ENCODE assay signal across 17 cellular contexts in the genomic region with DNA sequence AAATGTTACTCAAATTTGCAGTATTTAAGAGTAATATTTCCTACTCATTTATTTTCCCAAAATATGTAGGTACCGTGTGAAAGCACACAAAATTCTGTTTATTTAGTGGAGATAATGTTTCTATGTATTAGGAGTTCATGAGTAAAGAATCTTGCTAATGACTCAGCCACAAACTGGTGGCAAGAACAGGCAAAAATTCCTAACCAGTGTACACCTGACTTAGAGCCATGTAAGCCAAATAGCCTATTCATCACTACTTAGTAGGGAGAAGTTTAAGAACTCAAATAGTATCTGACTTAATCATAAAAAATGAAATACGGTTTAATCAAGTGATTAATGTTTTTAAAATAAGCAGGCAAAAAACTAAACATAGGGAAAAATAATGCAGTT.
A peak's percentile ranks its signal among the peaks of the same experiment; 100 is the strongest.
DNase-seq lines count a peak whose midpoint lies in the region; ATAC-seq and TF ChIP-seq lines count a peak whose summit lies in the region.
"Had no signal": no experiment of that assay in that cellular context is flagged by ENCODE, and none has a peak within 500 bp of the region (broad histone marks: within the 10 kb centered on the region; RNA-seq: fewer than 3 reads in every experiment).

No MANE protein-coding gene starts in this region.

- peaks cover 6% of the 10 kb centered on the region for H3K4me1 ChIP-seq in fibroblast of lung (ENCODE audit: control insufficient read depth, extremely low read depth, insufficient read depth, low read length)

- ATAC-seq in activated CD8-positive, alpha-beta memory T cell treated with anti-CD3 and anti-CD28 coated beads, Interleukin-2, amount 10 ng/mL, durations not matched to agents 7 days and 5 days = no peak
- ATAC-seq: activated T-cell treated with anti-CD3 and anti-CD28 coated beads, Interleukin-2, amount 50 U/mL, for 4 hours; left lobe of liver; stimulated activated naive CD8-positive, alpha-beta T cell treated with anti-CD3 and anti-CD28 coated beads, Interleukin-15, Interleukin-2, amounts not matched to agents 100 U/mL and 50 U/mL, for 24 hours had no signal

- no peaks in the 10 kb centered on the region for H3K9me3 ChIP-seq in fibroblast of lung (ENCODE audit: control insufficient read depth, insufficient read depth, low read depth, low read length)
- H3K9me3 ChIP-seq: Caco-2, right atrium auricular region had no signal

- intact Hi-C loops in dorsolateral prefrontal cortex (cut with DNase I) = no loop called here

- H3K36me3 ChIP-seq in fibroblast of lung (ENCODE audit: control insufficient read depth, insufficient read depth, low read length) = no peaks in the 10 kb centered on the region
- H3K36me3 ChIP-seq: right atrium auricular region had no signal

- no peak overlapping the region for H3K4me3 Mint-ChIP-seq in activated CD8-positive, alpha-beta memory T cell treated with anti-CD3 and anti-CD28 coated beads, Interleukin-2, amount 10 ng/mL, durations not matched to agents 7 days and 5 days
- H3K4me3 Mint-ChIP-seq: activated T-cell treated with anti-CD3 and anti-CD28 coated beads, Interleukin-2, amount 50 U/mL, for 4 hours; naive B cell had no signal

- H2AFZ ChIP-seq in fibroblast of lung (ENCODE audit: low read length) = no peak overlapping the region

- H3K9ac ChIP-seq in fibroblast of lung (ENCODE audit: insufficient read depth, low read length) = no peak overlapping the region

- H3K36me3 Mint-ChIP-seq in activated CD8-positive, alpha-beta memory T cell treated with anti-CD3 and anti-CD28 coated beads, Interleukin-2, amount 10 ng/mL, durations not matched to agents 7 days and 5 days = peaks cover 13% of the 10 kb centered on the region

- no peaks in the 10 kb centered on the region for H3K27me3 Mint-ChIP-seq in activated CD8-positive, alpha-beta memory T cell treated with anti-CD3 and anti-CD28 coated beads, Interleukin-2, amount 10 ng/mL, durations not matched to agents 7 days and 5 days
- H3K27me3 Mint-ChIP-seq: naive B cell had no signal

- no peaks in the 10 kb centered on the region for H3K27me3 ChIP-seq in fibroblast of lung (ENCODE audit: control insufficient read depth, insufficient read depth, low read length)
- H3K27me3 ChIP-seq in dorsolateral prefrontal cortex = no peaks in the 10 kb centered on the region
- H3K27me3 ChIP-seq: right atrium auricular region had no signal

- H3K4me3 ChIP-seq in fibroblast of lung (replicated peaks in 1 of 4; ENCODE audit: control extremely low read depth in 1 of 4, insufficient read depth in 1 of 4, low read depth in 3 of 4, low read length in 4 of 4) = no peak overlapping the region
- H3K4me3 ChIP-seq in dorsolateral prefrontal cortex = no peak overlapping the region
- H3K4me3 ChIP-seq: right atrium auricular region had no signal

- H3K27ac Mint-ChIP-seq in activated CD8-positive, alpha-beta memory T cell treated with anti-CD3 and anti-CD28 coated beads, Interleukin-2, amount 10 ng/mL, durations not matched to agents 7 days and 5 days = no peak overlapping the region

- TF ChIP-seq CTCF in fibroblast of lung (conservative IDR thresholded peaks at IDR 0.05 in 1 of 2, IDR thresholded peaks at IDR 0.05 in 1 of 2; ENCODE audit: low read depth in 1 of 2, low read length in 2 of 2) (no peak), dorsolateral prefrontal cortex (IDR thresholded peaks at IDR 0.05 in 54 of 56, conservative IDR thresholded peaks at IDR 0.05 in 2 of 56; ENCODE audit: low read depth in 1 of 56, partially characterized antibody in 56 of 56) (no peak)

- peaks cover 25% of the 10 kb centered on the region for H3K79me2 ChIP-seq in fibroblast of lung (ENCODE audit: control insufficient read depth, insufficient read depth, low read length)

- CTCF ChIA-PET in activated CD8-positive, alpha-beta memory T cell treated with anti-CD3 and anti-CD28 coated beads, Interleukin-2, amount 10 ng/mL, durations not matched to agents 7 days and 5 days (lab: Charles Lee) = no interaction called here

- H4K20me1 ChIP-seq in fibroblast of lung (ENCODE audit: control insufficient read depth, extremely low read depth, insufficient read depth, low read length) = no peaks in the 10 kb centered on the region

- DNase-seq in EH (ENCODE audit: low read depth) (peak; percentile 63), RKO (ENCODE audit: low spot score) (peak; percentile 54), fibroblast of lung (ENCODE audit: low read depth in 2 of 2) (peak; percentile 34 to 93), renal cortical epithelial cell (ENCODE audit: low read depth) (peak; percentile 89), DMS79 treated with DMSO at 0.1 percent for 48 hours (lab: John Stamatoyannopoulos, UW) (no peak), dorsolateral prefrontal cortex (no peak)
- no peak for DNase-seq in activated CD8-positive, alpha-beta memory T cell treated with anti-CD3 and anti-CD28 coated beads, Interleukin-2, amount 10 ng/mL, durations not matched to agents 7 days and 5 days
- DNase-seq in stimulated activated naive CD4-positive, alpha-beta T cell treated with Interleukin-2 at 50 U/mL for 16 hours (lab: John Stamatoyannopoulos, UW) = no peak
- DNase-seq: activated CD4-positive, alpha-beta T cell treated with anti-CD3 and anti-CD28 coated beads for 4 hours; activated T-cell treated with anti-CD3 and anti-CD28 coated beads, Interleukin-2, amount 50 U/mL, for 4 hours; Caco-2; MV-4-11; naive B cell; NCI-H2227 treated with DMSO at 0.1 percent for 48 hours; stimulated activated naive CD8-positive, alpha-beta T cell treated with anti-CD3 and anti-CD28 coated beads, Interleukin-15, Interleukin-2, amounts not matched to agents 100 U/mL and 50 U/mL, for 24 hours had no signal

- H3K9me3 Mint-ChIP-seq in activated CD8-positive, alpha-beta memory T cell treated with anti-CD3 and anti-CD28 coated beads, Interleukin-2, amount 10 ng/mL, durations not matched to agents 7 days and 5 days (ENCODE audit: low read depth) = no peaks in the 10 kb centered on the region
- H3K9me3 Mint-ChIP-seq: activated T-cell treated with anti-CD3 and anti-CD28 coated beads, Interleukin-2, amount 50 U/mL, for 4 hours; naive B cell had no signal

- no peak overlapping the region for H3K27ac ChIP-seq in fibroblast of lung (ENCODE audit: insufficient read depth, low read length)
- peak overlapping the region in 1 of 59 donors; percentile 9 for H3K27ac ChIP-seq in dorsolateral prefrontal cortex
- H3K27ac ChIP-seq: right atrium auricular region had no signal

- no peak overlapping the region for H3K4me2 ChIP-seq in fibroblast of lung (ENCODE audit: extremely low read depth, insufficient read depth, low read length)

- H3K4me1 Mint-ChIP-seq in activated CD8-positive, alpha-beta memory T cell treated with anti-CD3 and anti-CD28 coated beads, Interleukin-2, amount 10 ng/mL, durations not matched to agents 7 days and 5 days = peaks cover 9% of the 10 kb centered on the region

Comparison
In these comparisons a context has a peak if more than half of its experiments do, and no peak if none do; other contexts are left out.
1. DNase-seq: peak in EH (single experiment), RKO (single experiment), fibroblast of lung (2 of 2) and renal cortical epithelial cell (single experiment); none in activated CD8-positive, alpha-beta memory T cell treated with anti-CD3 and anti-CD28 coated beads, Interleukin-2, amount 10 ng/mL, durations not matched to agents 7 days and 5 days (single experiment), DMS79 treated with DMSO at 0.1 percent for 48 hours (single experiment), dorsolateral prefrontal cortex (0 of 10) and stimulated activated naive CD4-positive, alpha-beta T cell treated with Interleukin-2 at 50 U/mL for 16 hours (single experiment).